In the genomic region with DNA sequence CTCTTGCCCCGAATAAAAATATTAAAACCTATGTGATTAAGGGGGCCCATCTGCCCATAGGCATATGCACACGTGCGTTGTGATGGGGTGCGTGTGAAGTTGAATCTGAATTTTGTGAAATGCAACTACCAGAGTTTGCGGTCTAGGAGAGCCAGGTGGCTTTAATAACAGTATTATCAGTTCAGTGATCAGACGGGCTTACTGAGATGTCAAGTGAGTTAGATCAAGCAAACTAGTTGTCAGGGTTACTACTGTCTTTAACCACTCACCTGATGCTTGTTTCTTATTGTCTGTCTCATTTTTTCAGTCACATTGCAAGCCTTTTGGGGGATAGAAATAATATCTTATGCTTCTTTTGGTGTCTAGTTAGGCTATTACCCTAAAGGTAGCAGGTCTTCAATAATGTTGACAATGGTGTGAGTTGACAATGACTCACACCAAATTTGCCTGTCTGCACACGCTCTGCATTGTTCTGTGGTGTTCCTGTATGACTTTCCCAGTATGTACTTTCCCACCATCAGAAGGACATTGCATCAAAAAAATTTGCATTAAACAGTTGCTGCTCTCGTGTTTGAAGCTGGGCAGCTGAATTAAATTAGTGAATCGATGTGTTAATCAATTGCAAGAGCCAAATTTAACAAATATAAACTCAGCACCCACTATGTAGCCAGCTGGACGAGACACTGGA, we compare ENCODE assay signal across 13 cellular contexts.
DNase-seq lines count a peak whose midpoint lies in the region; ATAC-seq, FAIRE-seq and TF ChIP-seq lines count a peak whose summit lies in the region.
"Had no signal": no experiment of that assay in that cellular context is flagged by ENCODE, and none has a peak within 500 bp of the region (broad histone marks: within the 10 kb centered on the region; RNA-seq: fewer than 3 reads in every experiment).

No MANE protein-coding gene starts in this region.

- TF ChIP-seq CTCF in HepG2 (CRISPR knock-in tag; IDR thresholded peaks at IDR 0.05) (no peak), right lobe of liver (IDR thresholded peaks at IDR 0.05) (no peak), OCI-LY3 (IDR thresholded peaks at IDR 0.05; ENCODE audit: low read depth, low read length) (no peak), esophagus squamous epithelium (IDR thresholded peaks at IDR 0.05) (no peak), vagina (IDR thresholded peaks at IDR 0.05) (no peak)

- H2AFZ ChIP-seq in HepG2 (ENCODE audit: low read length) (no peak overlapping the region), OCI-LY3 (ENCODE audit: low read depth, low read length) (no peak overlapping the region)

- DNase-seq in HepG2 (ENCODE audit: low spot score): peak; percentile 47
- no peak for DNase-seq in right lobe of liver
- no peak for DNase-seq in esophagus squamous epithelium (lab: John Stamatoyannopoulos, UW)
- DNase-seq in vagina (ENCODE audit: extremely low spot score in 2 of 2): no peak
- DNase-seq in AML-193 (lab: John Stamatoyannopoulos, UW): no peak
- no peak for DNase-seq in putamen (ENCODE audit: low spot score)
- DNase-seq: activated CD4-positive, CD25-positive, alpha-beta regulatory T cell; Kasumi-1; NCI-H446 treated with DMSO at 0.1 percent for 48 hours; ovary had no signal

- CTCF ChIA-PET in HepG2 (lab: Yijun Ruan, JAX; ENCODE audit: low intra/inter-chr PET ratio, low total read pairs): no interaction called here

- no peak overlapping the region for H3K4me2 ChIP-seq in HepG2 (ENCODE audit: low read depth, low read length)
- H3K4me2 ChIP-seq in OCI-LY3 (ENCODE audit: low read length): peak overlapping the region; percentile 78

- 66% methylated on average over 10 of the region's 10 CpGs for WGBS in HepG2 (ENCODE audit: low lambda C conversion rate)
- 83% methylated on average over 9 of the region's 10 CpGs for WGBS in right lobe of liver (ENCODE audit: insufficient coverage, low coverage, low lambda C conversion rate, missing lambda C conversion rate)
- 63 to 65% methylated on average over 10 of the region's 10 CpGs for WGBS in esophagus squamous epithelium, 2 donors

- ATAC-seq in HepG2 (no peak), right lobe of liver (no peak), HG03460 (IDR thresholded peaks at IDR 0.05; ENCODE audit: unreplicated experiment) (no peak)

- no TSS peak for BruUV-seq in HepG2 (replicated peaks; lab: Mats Ljungman, UMichigan)

- no peak for TF ChIP-seq RAD21 in HepG2 (CRISPR knock-in tag; IDR thresholded peaks at IDR 0.05)

- in situ Hi-C loops in HepG2 (cut with HindIII; ENCODE audit: extremely low pct_ligation_motif_present, low pct_unique_long_range_greater_than_20kb): no loop called here

- H3K79me2 ChIP-seq in HepG2 (ENCODE audit: insufficient read depth, low read length) (no peaks in the 10 kb centered on the region), OCI-LY3 (ENCODE audit: low read length) (no peaks in the 10 kb centered on the region)

- H3K9me3 ChIP-seq in HepG2 (ENCODE audit: low read length) (no peaks in the 10 kb centered on the region), right lobe of liver (no peaks in the 10 kb centered on the region), OCI-LY3 (ENCODE audit: insufficient read depth, low read length) (no peaks in the 10 kb centered on the region), esophagus squamous epithelium (no peaks in the 10 kb centered on the region), vagina (no peaks in the 10 kb centered on the region)
- H3K9me3 ChIP-seq: ovary had no signal

- H3K36me3 ChIP-seq in HepG2 (replicated peaks in 1 of 2; ENCODE audit: control insufficient read depth in 1 of 2, insufficient read depth in 2 of 2, low read length in 2 of 2): no peaks in the 10 kb centered on the region
- H3K36me3 ChIP-seq in right lobe of liver: no peaks in the 10 kb centered on the region
- no peaks in the 10 kb centered on the region for H3K36me3 ChIP-seq in OCI-LY3 (replicated peaks; ENCODE audit: low read depth, low read length)
- no peaks in the 10 kb centered on the region for H3K36me3 ChIP-seq in esophagus squamous epithelium
- no peaks in the 10 kb centered on the region for H3K36me3 ChIP-seq in vagina
- H3K36me3 ChIP-seq: ovary had no signal

- peaks cover 2 to 16% of the 10 kb centered on the region in 2 experiments; a peak in 4 of 5 replicates for H3K27me3 ChIP-seq in HepG2 (ENCODE audit: control insufficient read depth in 1 of 2, insufficient read depth in 2 of 2, low read length in 2 of 2)
- H3K27me3 ChIP-seq in right lobe of liver: no peaks in the 10 kb centered on the region
- H3K27me3 ChIP-seq in OCI-LY3 (ENCODE audit: low read depth, low read length): no peaks in the 10 kb centered on the region
- H3K27me3 ChIP-seq in esophagus squamous epithelium: no peaks in the 10 kb centered on the region
- H3K27me3 ChIP-seq in vagina: no peaks in the 10 kb centered on the region
- H3K27me3 ChIP-seq: ovary had no signal

- H4K20me1 ChIP-seq in HepG2 (ENCODE audit: insufficient read depth, low read length): no peaks in the 10 kb centered on the region
- H4K20me1 ChIP-seq in OCI-LY3 (ENCODE audit: insufficient read depth, low read length): no peaks in the 10 kb centered on the region

- H3K4me3 ChIP-seq in HepG2 (replicated peaks in 1 of 3; ENCODE audit: insufficient read depth in 1 of 3, low read depth in 2 of 3, low read length in 3 of 3): no peak overlapping the region
- no peak overlapping the region for H3K4me3 ChIP-seq in right lobe of liver
- H3K4me3 ChIP-seq in OCI-LY3 (ENCODE audit: low read length): 0 out of 2 replicates have a peak overlapping the region, but pooled peaks have one; percentile 51
- H3K4me3 ChIP-seq in esophagus squamous epithelium: no peak overlapping the region
- H3K4me3 ChIP-seq in vagina: no peak overlapping the region
- H3K4me3 ChIP-seq: lung, ovary had no signal

- TF ChIP-seq POLR2A in HepG2 (IDR thresholded peaks at IDR 0.05; ENCODE audit: insufficient read depth in 1 of 2, low read depth in 2 of 2, low read length in 2 of 2) (no peak), right lobe of liver (IDR thresholded peaks at IDR 0.05) (no peak), esophagus squamous epithelium (IDR thresholded peaks at IDR 0.05) (no peak), vagina (IDR thresholded peaks at IDR 0.05) (no peak)

- FAIRE-seq in HepG2 (lab: Jason Lieb, UNC): no peak

- POLR2A ChIA-PET in HepG2 (lab: Yijun Ruan, JAX): no interaction called here

- no peak overlapping the region for H3K27ac ChIP-seq in HepG2 (ENCODE audit: extremely low read length, insufficient read depth, low read length)
- no peak overlapping the region for H3K27ac ChIP-seq in right lobe of liver
- H3K27ac ChIP-seq in OCI-LY3 (ENCODE audit: low read length): peak overlapping the region; percentile 88
- peak overlapping the region; percentile 42 to 86 (median 73) for H3K27ac ChIP-seq in esophagus squamous epithelium
- peak overlapping the region; percentile 21 for H3K27ac ChIP-seq in vagina
- H3K27ac ChIP-seq: ovary had no signal

- no peak overlapping the region for H3K9ac ChIP-seq in HepG2 (ENCODE audit: insufficient read depth, low read depth, low read length)
- peak overlapping the region; percentile 63; the same call in 1 of the 2 replicates for H3K9ac ChIP-seq in OCI-LY3 (ENCODE audit: low read length)

- TF ChIP-seq EP300 in HepG2 (IDR thresholded peaks at IDR 0.05; ENCODE audit: low read depth in 2 of 2, low read length in 2 of 2) (no peak), HepG2 (CRISPR knock-in tag; IDR thresholded peaks at IDR 0.05; ENCODE audit: borderline replicate concordance) (no peak)

- H3K4me1 ChIP-seq in HepG2 (ENCODE audit: insufficient read depth, low read length): peaks cover 23% of the 10 kb centered on the region
- H3K4me1 ChIP-seq in right lobe of liver: no peaks in the 10 kb centered on the region
- H3K4me1 ChIP-seq in OCI-LY3 (ENCODE audit: low read length): peaks cover 59% of the 10 kb centered on the region
- peaks cover 18 to 87% (median 41%) of the 10 kb centered on the region in 3 donors for H3K4me1 ChIP-seq in esophagus squamous epithelium
- peaks cover 39% of the 10 kb centered on the region for H3K4me1 ChIP-seq in vagina

- intact Hi-C loops in HepG2 (cut with micrococcal nuclease; ENCODE audit: unreplicated experiment) (no loop called here), right lobe of liver (cut with DNase I) (no loop called here), esophagus squamous epithelium (cut with DNase I) (no loop called here), vagina (cut with DNase I) (no loop called here)

TF ChIP-seq in HepG2, 621 proteins besides CTCF, POLR2A, EP300 and RAD21 (continues in another document):
- TF ChIP-seq FOSL2 (CRISPR knock-in tag; IDR thresholded peaks at IDR 0.05) (peak; percentile 83), ZNF18 (CRISPR knock-in tag; IDR thresholded peaks at IDR 0.05; ENCODE audit: insufficient replicate concordance) (peak; percentile 74), KLF9 (CRISPR knock-in tag; IDR thresholded peaks at IDR 0.05; ENCODE audit: low read depth) (no peak), BRF2 (CRISPR knock-in tag; IDR thresholded peaks at IDR 0.05) (no peak), FOXP1 (IDR thresholded peaks at IDR 0.05) (no peak), FOXP1 (CRISPR knock-in tag; IDR thresholded peaks at IDR 0.05) (peak; percentile 20; the same call in 1 of the 2 replicates), SOX13 (IDR thresholded peaks at IDR 0.05) (peak; percentile 84), SOX13 (CRISPR knock-in tag; conservative IDR thresholded peaks at IDR 0.05 in 1 of 2, IDR thresholded peaks at IDR 0.05 in 1 of 2) (peak in 1 of 2 experiments; percentile 85; a peak in 2 of 4 replicates), RARA (CRISPR knock-in tag; IDR thresholded peaks at IDR 0.05) (peak; percentile 20; the same call in 1 of the 2 replicates), BHLHE40 (IDR thresholded peaks at IDR 0.05; ENCODE audit: low read length) (peak; percentile 80)

Comparison
In these comparisons a context has a peak if more than half of its experiments do, and no peak if none do; other contexts are left out.
1. H3K27ac ChIP-seq: peak in OCI-LY3 (single experiment), esophagus squamous epithelium (4 of 4) and vagina (single experiment); none in HepG2 (single experiment) and right lobe of liver (0 of 3).